ENCODE assay signal across 8 cellular contexts in genomic region chr1:75786901-75787455, GRCh38. TPM values are rescaled to one million over a fixed set of nuclear protein-coding genes. Genes with fewer than 3 reads are reported as not detected.
A peak's percentile ranks its signal among the peaks of the same experiment; 100 is the strongest.
DNase-seq lines count a peak whose midpoint lies in the region; ATAC-seq, FAIRE-seq and TF ChIP-seq lines count a peak whose summit lies in the region.

No MANE protein-coding gene starts in this region.

- H3F3A ChIP-seq in DOHH2 (ENCODE audit: control insufficient read depth, insufficient read depth), result peaks cover 68% of the 10 kb centered on the region

- H3K79me2 ChIP-seq in DOHH2 (ENCODE audit: control insufficient read depth, low read length), result peaks cover 71% of the 10 kb centered on the region

- DNase-seq in Peyer's patch, result no peak
- DNase-seq in erythroblast (lab: John Stamatoyannopoulos, UW), result peak; percentile 26 to 62
- DNase-seq in pancreas, result no peak
- DNase-seq in A172 (ENCODE audit: low spot score), result no peak
- no peak for DNase-seq in NCI-H1694 (lab: John Stamatoyannopoulos, UW)
- no peak for DNase-seq in stimulated activated CD8-positive, alpha-beta memory T cell treated with anti-CD3 and anti-CD28 coated beads, Interleukin-4, amount 100 ng/mL, for 48 hours
- DNase-seq in amygdala (lab: John Stamatoyannopoulos, UW), result no peak

- TF ChIP-seq POLR2A in Peyer's patch (IDR thresholded peaks at IDR 0.05) (no peak), erythroblast (IDR thresholded peaks at IDR 0.05; ENCODE audit: low read length) (no peak)

- WGBS in pancreas, 2 donors, result 1 to 5% methylated on average over 10 of the region's 10 CpGs

- H3K9me3 ChIP-seq in DOHH2 (ENCODE audit: control insufficient read depth, insufficient read depth, low read length) (0 out of 2 replicates have a peak, but pooled peaks cover 2% of the 10 kb centered on the region), Peyer's patch (no peaks in the 10 kb centered on the region), pancreas (no peaks in the 10 kb centered on the region)

- peak overlapping the region; percentile 70 for H3K4me2 ChIP-seq in DOHH2 (ENCODE audit: low read length)

- H3K9me2 ChIP-seq in DOHH2 (replicated peaks; ENCODE audit: control insufficient read depth, low read length), result no peaks in the 10 kb centered on the region

- peaks cover 40% of the 10 kb centered on the region for H4K20me1 ChIP-seq in DOHH2 (ENCODE audit: control insufficient read depth, insufficient read depth, low read depth, low read length)

- H3K4me3 ChIP-seq in DOHH2 (ENCODE audit: low read length), result peak overlapping the region; percentile 88
- H3K4me3 ChIP-seq in Peyer's patch, result peak overlapping the region; percentile 55 to 71 (median 66)
- peak overlapping the region; percentile 55 to 71 (median 66) for H3K4me3 ChIP-seq in pancreas

- intact Hi-C loops in pancreas (cut with DNase I), result no loop called here

- H3K27ac ChIP-seq in DOHH2 (ENCODE audit: low read depth, low read length) (peak overlapping the region; percentile 92), Peyer's patch (peak overlapping the region in 3 of 4 donors; percentile 79 to 86 (median 80)), pancreas (peak overlapping the region in 2 of 4 donors; percentile 83 to 90)

- H3K27me3 ChIP-seq in DOHH2 (ENCODE audit: control insufficient read depth, low read length) (no peaks in the 10 kb centered on the region), Peyer's patch (no peaks in the 10 kb centered on the region), pancreas (no peaks in the 10 kb centered on the region)

- peaks cover 59% of the 10 kb centered on the region for H3K36me3 ChIP-seq in DOHH2 (ENCODE audit: control insufficient read depth, low read length)
- H3K36me3 ChIP-seq in Peyer's patch, result peaks cover 0 to 16% (median 0%) of the 10 kb centered on the region in 3 donors
- peaks cover 0 to 14% (median 6%) of the 10 kb centered on the region in 3 donors for H3K36me3 ChIP-seq in pancreas

- FAIRE-seq in pancreas (lab: Jason Lieb, UNC), result no peak

- TF ChIP-seq CTCF in DOHH2 (IDR thresholded peaks at IDR 0.05; ENCODE audit: low read depth, low read length, poor library complexity, severe bottlenecking), result no peak
- no peak for TF ChIP-seq CTCF in Peyer's patch (IDR thresholded peaks at IDR 0.05)
- no peak for TF ChIP-seq CTCF in pancreas (IDR thresholded peaks at IDR 0.05)

- ATAC-seq in pancreas, result no peak

- H3K4me1 ChIP-seq in DOHH2 (ENCODE audit: control insufficient read depth, low read length), result peaks cover 50% of the 10 kb centered on the region
- H3K4me1 ChIP-seq in Peyer's patch, result peaks cover 0 to 46% (median 12%) of the 10 kb centered on the region in 4 donors
- H3K4me1 ChIP-seq in pancreas, result peaks cover 22 to 40% (median 27%) of the 10 kb centered on the region in 3 donors

RNA-seq across cellular contexts. Expression of gene RABGGTB, which starts 0.9 kb away (rescaled TPM):
- total RNA-seq in Peyer's patch (10 to 100 TPM; 50.8 to 67.7 (median 61.7) TPM), pancreas (10 to 100 TPM; 31.7 to 47.8 (median 36.6) TPM)
- polyA plus RNA-seq in pancreas, result 10 to 100 TPM; 31.5 to 59.2 TPM
- total RNA-seq in A172 (2014; rRNA removed; shearing (Covaris generic)), result 77.4 and 93.6 TPM in 2 replicates

RNA-seq across cellular contexts. Expression of gene MSH4, which starts 9.7 kb away (rescaled TPM):
- total RNA-seq in Peyer's patch, result under 1 TPM in 1 of 4 donors, not detected in 3; 0.54 TPM
- under 1 TPM; 0.09 to 0.19 (median 0.12) TPM for total RNA-seq in pancreas
- under 1 TPM; 0.15 to 0.19 TPM for polyA plus RNA-seq in pancreas
- total RNA-seq in A172 (2014; rRNA removed; shearing (Covaris generic)), result 0.02 and 0.05 TPM in 2 replicates

Comparison
In these comparisons a context has a peak if more than half of its experiments do, and no peak if none do; other contexts are left out.
1. DNase-seq: peak in erythroblast (2 of 2); none in Peyer's patch (0 of 3), pancreas (0 of 6), A172 (single experiment), NCI-H1694 (single experiment), stimulated activated CD8-positive, alpha-beta memory T cell treated with anti-CD3 and anti-CD28 coated beads, Interleukin-4, amount 100 ng/mL, for 48 hours (single experiment) and amygdala (0 of 56).
2. Peak in every context shown above with its lines, with median percentiles within 50 percentile points of each other: H3K4me3 ChIP-seq.